In the genomic region with DNA sequence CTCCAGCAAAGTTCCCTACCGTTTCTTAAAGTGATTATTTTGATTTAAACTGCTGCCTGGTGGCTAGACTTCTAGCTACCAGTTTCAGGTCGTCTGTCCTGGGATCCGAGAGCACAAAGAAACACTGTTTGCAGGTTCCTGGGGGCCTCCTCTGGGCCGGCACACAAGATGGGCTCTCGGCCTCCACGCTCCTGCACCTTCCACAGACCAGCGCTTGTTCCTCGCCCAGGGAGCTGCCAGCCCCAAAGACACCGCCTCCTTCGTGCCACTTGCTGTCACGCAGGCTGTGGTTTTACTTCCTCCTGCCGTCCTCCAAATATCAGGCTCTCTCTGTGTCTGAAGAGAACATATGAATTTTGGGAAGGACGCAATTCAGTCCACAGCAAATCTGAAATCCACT, we compare ENCODE assay signal across 15 cellular contexts.
DNase-seq lines count a peak whose midpoint lies in the region; ATAC-seq and TF ChIP-seq lines count a peak whose summit lies in the region.
"Had no signal": no experiment of that assay in that cellular context is flagged by ENCODE, and none has a peak within 500 bp of the region (broad histone marks: within the 10 kb centered on the region; RNA-seq: fewer than 3 reads in every experiment).

No MANE protein-coding gene starts in this region.

- no TSS peak for BruUV-seq in A673 (replicated peaks; lab: Mats Ljungman, UMichigan)

- peak; percentile 35 for DNase-seq in activated CD8-positive, alpha-beta memory T cell treated with anti-CD3 and anti-CD28 coated beads, Interleukin-2, amount 50 U/mL, for 48 hours
- no peak for DNase-seq in activated CD8-positive, alpha-beta memory T cell treated with anti-CD3 and anti-CD28 coated beads for 24 hours
- DNase-seq in upper lobe of right lung (no peak), HK-2 (ENCODE audit: unreplicated experiment) (no peak), A673 (ENCODE audit: low spot score) (no peak)
- DNase-seq: activated gamma-delta T cell; cortex of kidney; naive B cell; NCI-H1048; stimulated activated CD4-positive, alpha-beta T cell treated with anti-CD3 and anti-CD28 coated beads, Interleukin-4, amount 100 ng/mL, for 1 hour had no signal

- CTCF ChIA-PET in A673 (lab: Charles Lee) = no interaction called here

- ATAC-seq in upper lobe of right lung = peak; percentile 54
- ATAC-seq in GM19467 (IDR thresholded peaks at IDR 0.05; ENCODE audit: unreplicated experiment) = no peak
- ATAC-seq: HCT116 had no signal

- no peaks in the 10 kb centered on the region for H3K36me3 ChIP-seq in esophagus (ENCODE audit: control insufficient read depth in 2 of 2, insufficient read depth in 2 of 2, low read length in 1 of 2)
- no peaks in the 10 kb centered on the region for H3K36me3 ChIP-seq in muscle layer of duodenum (ENCODE audit: control insufficient read depth in 1 of 2, insufficient read depth in 2 of 2, low read length in 2 of 2)
- no peaks in the 10 kb centered on the region for H3K36me3 ChIP-seq in upper lobe of right lung
- H3K36me3 ChIP-seq in A673 (ENCODE audit: insufficient read depth, low read length, poor library complexity, severe bottlenecking) = no peaks in the 10 kb centered on the region
- H3K36me3 ChIP-seq: heart left ventricle had no signal

- no peak overlapping the region for H3K4me3 ChIP-seq in esophagus (ENCODE audit: low read depth in 1 of 2, low read length in 2 of 2)
- peak overlapping the region in 1 of 2 donors; percentile 29 for H3K4me3 ChIP-seq in muscle layer of duodenum (ENCODE audit: low read depth in 1 of 2, low read length in 2 of 2)
- no peak overlapping the region for H3K4me3 ChIP-seq in upper lobe of right lung
- no peak overlapping the region for H3K4me3 ChIP-seq in A673 (ENCODE audit: low read depth, low read length, poor library complexity, severe bottlenecking)

- H3K27ac ChIP-seq in esophagus (ENCODE audit: low read depth in 2 of 2, low read length in 1 of 2) (peak overlapping the region; percentile 19 to 36), muscle layer of duodenum (ENCODE audit: low read length) (peak overlapping the region; percentile 16), upper lobe of right lung (peak overlapping the region; percentile 36), A673 (ENCODE audit: low read depth, low read length, poor library complexity, severe bottlenecking) (no peak overlapping the region)

- H3K27me3 ChIP-seq in esophagus (ENCODE audit: control insufficient read depth in 1 of 2, insufficient read depth in 2 of 2, low read length in 2 of 2) = no peaks in the 10 kb centered on the region
- no peaks in the 10 kb centered on the region for H3K27me3 ChIP-seq in muscle layer of duodenum (ENCODE audit: low read depth, low read length)
- peaks cover 7% of the 10 kb centered on the region for H3K27me3 ChIP-seq in upper lobe of right lung
- H3K27me3 ChIP-seq in A673 (replicated peaks; ENCODE audit: insufficient read depth, low read depth, low read length, poor library complexity) = no peaks in the 10 kb centered on the region

- H3K9me3 ChIP-seq in esophagus (ENCODE audit: control insufficient read depth in 2 of 2, insufficient read depth in 1 of 2, low read depth in 1 of 2, low read length in 1 of 2) (no peaks in the 10 kb centered on the region), muscle layer of duodenum (ENCODE audit: control insufficient read depth in 1 of 2, low read length in 2 of 2) (no peaks in the 10 kb centered on the region), upper lobe of right lung (no peaks in the 10 kb centered on the region), A673 (ENCODE audit: low read depth, low read length, poor library complexity, severe bottlenecking) (no peaks in the 10 kb centered on the region)
- H3K9me3 ChIP-seq: heart left ventricle had no signal

- 54 to 62% methylated on average over 13 of the region's 13 CpGs for WGBS in esophagus, 2 donors

- POLR2A ChIA-PET in A673 (lab: Charles Lee; ENCODE audit: low non-redundant PET) = no interaction called here

- TF ChIP-seq CTCF in upper lobe of right lung (IDR thresholded peaks at IDR 0.05) (no peak), A673 (conservative IDR thresholded peaks at IDR 0.05; ENCODE audit: low read depth, low read length) (no peak)

- H3K4me1 ChIP-seq in esophagus (ENCODE audit: control insufficient read depth in 2 of 2, insufficient read depth in 2 of 2, low read length in 1 of 2) = no peaks in the 10 kb centered on the region
- peaks cover 7 to 60% of the 10 kb centered on the region in 2 donors for H3K4me1 ChIP-seq in muscle layer of duodenum (ENCODE audit: control insufficient read depth in 1 of 2, insufficient read depth in 2 of 2, low read length in 2 of 2)
- H3K4me1 ChIP-seq in upper lobe of right lung = peaks cover 16% of the 10 kb centered on the region
- H3K4me1 ChIP-seq in A673 (ENCODE audit: insufficient read depth, low read length, poor library complexity, severe bottlenecking) = peaks cover 28% of the 10 kb centered on the region

- intact Hi-C loops in upper lobe of right lung (cut with DNase I) = no loop called here
- intact Hi-C loops in A673 (cut with micrococcal nuclease; ENCODE audit: unreplicated experiment) = no loop called here
